ENCODE assay signal across 17 cellular contexts in the genomic region with DNA sequence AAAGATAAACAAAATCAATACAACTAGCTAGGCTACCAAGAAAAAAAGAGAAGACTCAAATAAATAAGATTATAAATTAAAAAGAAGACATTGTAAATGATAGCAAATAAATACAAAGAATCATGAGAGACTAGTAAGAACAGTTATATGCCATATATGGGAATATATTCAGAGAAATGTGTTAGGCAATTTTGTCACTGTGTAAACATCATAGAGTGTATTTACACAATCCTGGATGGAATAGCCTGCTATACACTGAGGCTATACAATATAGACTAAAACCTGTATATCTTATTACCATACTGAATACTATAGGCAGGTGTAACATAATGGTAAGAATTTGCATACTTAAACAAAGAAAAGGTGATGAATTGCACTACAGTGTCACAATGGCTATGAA.
A peak's percentile ranks its signal among the peaks of the same experiment; 100 is the strongest.
DNase-seq lines count a peak whose midpoint lies in the region; ATAC-seq, FAIRE-seq and TF ChIP-seq lines count a peak whose summit lies in the region.
"Had no signal": no experiment of that assay in that cellular context is flagged by ENCODE, and none has a peak within 500 bp of the region (broad histone marks: within the 10 kb centered on the region; RNA-seq: fewer than 3 reads in every experiment).

No MANE protein-coding gene starts in this region.

- peaks cover 11% of the 10 kb centered on the region for H3K9me3 Mint-ChIP-seq in activated T-helper 2 cell treated with anti-CD3 and anti-CD28 coated beads, Interferon-gamma antibody, Interleukin-2, Interleukin-4, amounts not matched to agents 10 μg/mL and 5 μg/mL and 100 μg/mL, durations not matched to agents 14 hours and 24 hours and 36 hours

- no peak overlapping the region for H3K9ac ChIP-seq in HepG2 (ENCODE audit: insufficient read depth, low read depth, low read length)
- H3K9ac ChIP-seq: BLaER1 treated with 17β-estradiol and CSF1 and Interleukin-3, amounts not matched to agents 10 nM and 100 nM had no signal

- intact Hi-C loops in HepG2 (cut with micrococcal nuclease; ENCODE audit: unreplicated experiment): no loop called here
- intact Hi-C loops in right lobe of liver (cut with DNase I): no loop called here
- intact Hi-C loops in activated T-helper 2 cell treated with anti-CD3 and anti-CD28 coated beads, Interferon-gamma antibody, Interleukin-2, Interleukin-4, amounts not matched to agents 10 μg/mL and 5 μg/mL and 100 μg/mL, durations not matched to agents 14 hours and 24 hours and 36 hours (cut with micrococcal nuclease): no loop called here

- H3K9me3 ChIP-seq in HepG2 (ENCODE audit: low read length) (peaks cover 19% of the 10 kb centered on the region), right lobe of liver (no peaks in the 10 kb centered on the region)
- H3K9me3 ChIP-seq: HAP-1 had no signal

- TF ChIP-seq POLR2A in HepG2 (IDR thresholded peaks at IDR 0.05; ENCODE audit: insufficient read depth in 1 of 2, low read depth in 2 of 2, low read length in 2 of 2): no peak
- no peak for TF ChIP-seq POLR2A in right lobe of liver (IDR thresholded peaks at IDR 0.05)

- peak; percentile 45; the same call in 1 of the 3 replicates for ATAC-seq in HepG2
- no peak for ATAC-seq in right lobe of liver
- peak; percentile 47 for ATAC-seq in esophagus mucosa

- H3K4me3 ChIP-seq in HepG2 (replicated peaks in 1 of 3; ENCODE audit: insufficient read depth in 1 of 3, low read depth in 2 of 3, low read length in 3 of 3) (no peak overlapping the region), right lobe of liver (no peak overlapping the region), coronary artery (no peak overlapping the region)
- H3K4me3 ChIP-seq: BLaER1 treated with 17β-estradiol and CSF1 and Interleukin-3, amounts not matched to agents 10 nM and 100 nM; HAP-1 had no signal

- DNase-seq in HepG2 (ENCODE audit: low spot score) (no peak), right lobe of liver (no peak), NCI-H69 (lab: John Stamatoyannopoulos, UW) (peak; percentile 14), coronary artery (ENCODE audit: low spot score) (no peak), GOT3 (lab: John Stamatoyannopoulos, UW) (no peak)
- no peak for DNase-seq in activated T-helper 2 cell treated with anti-CD3 and anti-CD28 coated beads, Interferon-gamma antibody, Interleukin-2, Interleukin-4, amounts not matched to agents 10 μg/mL and 5 μg/mL and 100 μg/mL, durations not matched to agents 14 hours and 24 hours and 36 hours (ENCODE audit: low spot score)
- DNase-seq: ACHN; CD4-positive, CD25-positive, alpha-beta regulatory T cell; DMS79; KBM-7 had no signal

- TF ChIP-seq EP300 in HepG2 (IDR thresholded peaks at IDR 0.05; ENCODE audit: low read depth in 2 of 2, low read length in 2 of 2) (no peak), HepG2 (CRISPR knock-in tag; IDR thresholded peaks at IDR 0.05; ENCODE audit: borderline replicate concordance) (no peak)

- POLR2A ChIA-PET in HepG2 (lab: Yijun Ruan, JAX): no interaction called here

- H3K79me2 ChIP-seq in HepG2 (ENCODE audit: insufficient read depth, low read length): no peaks in the 10 kb centered on the region

- no peaks in the 10 kb centered on the region for H3K4me1 Mint-ChIP-seq in activated T-helper 2 cell treated with anti-CD3 and anti-CD28 coated beads, Interferon-gamma antibody, Interleukin-2, Interleukin-4, amounts not matched to agents 10 μg/mL and 5 μg/mL and 100 μg/mL, durations not matched to agents 14 hours and 24 hours and 36 hours (ENCODE audit: low read depth)
- H3K4me1 Mint-ChIP-seq: CD4-positive, CD25-positive, alpha-beta regulatory T cell had no signal

- CTCF ChIA-PET in HepG2 (lab: Yijun Ruan, JAX; ENCODE audit: low intra/inter-chr PET ratio, low total read pairs): no interaction called here

- H3K27ac Mint-ChIP-seq in activated T-helper 2 cell treated with anti-CD3 and anti-CD28 coated beads, Interferon-gamma antibody, Interleukin-2, Interleukin-4, amounts not matched to agents 10 μg/mL and 5 μg/mL and 100 μg/mL, durations not matched to agents 14 hours and 24 hours and 36 hours: no peak overlapping the region
- H3K27ac Mint-ChIP-seq: CD4-positive, CD25-positive, alpha-beta regulatory T cell had no signal

- H3K4me3 Mint-ChIP-seq in activated T-helper 2 cell treated with anti-CD3 and anti-CD28 coated beads, Interferon-gamma antibody, Interleukin-2, Interleukin-4, amounts not matched to agents 10 μg/mL and 5 μg/mL and 100 μg/mL, durations not matched to agents 14 hours and 24 hours and 36 hours (ENCODE audit: low read depth): no peak overlapping the region
- H3K4me3 Mint-ChIP-seq: CD4-positive, CD25-positive, alpha-beta regulatory T cell had no signal

- no TSS peak for BruUV-seq in HepG2 (replicated peaks; lab: Mats Ljungman, UMichigan)

- H4K20me1 ChIP-seq in HepG2 (ENCODE audit: insufficient read depth, low read length): no peaks in the 10 kb centered on the region
- H4K20me1 ChIP-seq: BLaER1 treated with 17β-estradiol and CSF1 and Interleukin-3, amounts not matched to agents 10 nM and 100 nM had no signal

- no peaks in the 10 kb centered on the region for H3K36me3 Mint-ChIP-seq in activated T-helper 2 cell treated with anti-CD3 and anti-CD28 coated beads, Interferon-gamma antibody, Interleukin-2, Interleukin-4, amounts not matched to agents 10 μg/mL and 5 μg/mL and 100 μg/mL, durations not matched to agents 14 hours and 24 hours and 36 hours (ENCODE audit: low read depth)
- H3K36me3 Mint-ChIP-seq: CD4-positive, CD25-positive, alpha-beta regulatory T cell had no signal

- H3K27ac ChIP-seq in HepG2 (ENCODE audit: extremely low read length, insufficient read depth, low read length) (no peak overlapping the region), right lobe of liver (no peak overlapping the region), coronary artery (no peak overlapping the region)
- H3K27ac ChIP-seq: BLaER1 treated with 17β-estradiol and CSF1 and Interleukin-3, amounts not matched to agents 10 nM and 100 nM; HL-60 had no signal

- no peaks in the 10 kb centered on the region for H3K27me3 Mint-ChIP-seq in activated T-helper 2 cell treated with anti-CD3 and anti-CD28 coated beads, Interferon-gamma antibody, Interleukin-2, Interleukin-4, amounts not matched to agents 10 μg/mL and 5 μg/mL and 100 μg/mL, durations not matched to agents 14 hours and 24 hours and 36 hours (ENCODE audit: low read depth)
- H3K27me3 Mint-ChIP-seq: CD4-positive, CD25-positive, alpha-beta regulatory T cell had no signal

- TF ChIP-seq CTCF in HepG2 (CRISPR knock-in tag; IDR thresholded peaks at IDR 0.05): no peak
- TF ChIP-seq CTCF in right lobe of liver (IDR thresholded peaks at IDR 0.05): no peak
- no peak for TF ChIP-seq CTCF in coronary artery (IDR thresholded peaks at IDR 0.05)

- no peaks in the 10 kb centered on the region for H3K4me1 ChIP-seq in HepG2 (ENCODE audit: insufficient read depth, low read length)
- H3K4me1 ChIP-seq in right lobe of liver: no peaks in the 10 kb centered on the region
- H3K4me1 ChIP-seq: HAP-1 had no signal

- no peak overlapping the region for H3K4me2 ChIP-seq in HepG2 (ENCODE audit: low read depth, low read length)
- H3K4me2 ChIP-seq: BLaER1 treated with 17β-estradiol and CSF1 and Interleukin-3, amounts not matched to agents 10 nM and 100 nM had no signal

- peaks cover 2 to 4% of the 10 kb centered on the region in 2 experiments; a peak in 1 of 5 replicates for H3K27me3 ChIP-seq in HepG2 (ENCODE audit: control insufficient read depth in 1 of 2, insufficient read depth in 2 of 2, low read length in 2 of 2)
- no peaks in the 10 kb centered on the region for H3K27me3 ChIP-seq in right lobe of liver
- H3K27me3 ChIP-seq: BLaER1 treated with 17β-estradiol and CSF1 and Interleukin-3, amounts not matched to agents 10 nM and 100 nM had no signal

- TF ChIP-seq RAD21 in HepG2 (CRISPR knock-in tag; IDR thresholded peaks at IDR 0.05): no peak

- H2AFZ ChIP-seq in HepG2 (ENCODE audit: low read length): no peak overlapping the region

- FAIRE-seq in HepG2 (lab: Jason Lieb, UNC): no peak
- FAIRE-seq: GM12891, GM19239, H1 had no signal

- in situ Hi-C loops in HepG2 (cut with HindIII; ENCODE audit: extremely low pct_ligation_motif_present, low pct_unique_long_range_greater_than_20kb): no loop called here

- H3K36me3 ChIP-seq in HepG2 (replicated peaks in 1 of 2; ENCODE audit: control insufficient read depth in 1 of 2, insufficient read depth in 2 of 2, low read length in 2 of 2) (no peaks in the 10 kb centered on the region), right lobe of liver (no peaks in the 10 kb centered on the region)
- H3K36me3 ChIP-seq: HAP-1 had no signal

TF ChIP-seq in HepG2, 621 proteins besides CTCF, POLR2A, EP300 and RAD21:
- TF ChIP-seq SRF (IDR thresholded peaks at IDR 0.05; ENCODE audit: low read depth, low read length) (peak; percentile 90), CEBPG (CRISPR knock-in tag; IDR thresholded peaks at IDR 0.05) (peak; percentile 58), CEBPB (IDR thresholded peaks at IDR 0.05; ENCODE audit: borderline replicate concordance, low read depth, low read length) (peak; percentile 81; the same call in 1 of the 2 replicates), FOXA1 (IDR thresholded peaks at IDR 0.05) (peak; percentile 42; the same call in 1 of the 2 replicates), FOXA1 (CRISPR knock-in tag; IDR thresholded peaks at IDR 0.05) (peak; percentile 66), MAZ (IDR thresholded peaks at IDR 0.05; ENCODE audit: borderline replicate concordance, low read depth, low read length) (no peak), MAZ (CRISPR knock-in tag; IDR thresholded peaks at IDR 0.05; ENCODE audit: low read depth) (no peak), NBN (conservative IDR thresholded peaks at IDR 0.05) (no peak), ZNF446 (CRISPR knock-in tag; IDR thresholded peaks at IDR 0.05) (no peak), FOXA3 (CRISPR knock-in tag; IDR thresholded peaks at IDR 0.05) (peak; percentile 83), NFYC (CRISPR knock-in tag; IDR thresholded peaks at IDR 0.05) (no peak)

Comparison
In these comparisons a context has a peak if more than half of its experiments do, and no peak if none do; other contexts are left out.
1. ATAC-seq: peak in HepG2 (single experiment) and esophagus mucosa (single experiment); none in right lobe of liver (0 of 4).